In the genomic region with DNA sequence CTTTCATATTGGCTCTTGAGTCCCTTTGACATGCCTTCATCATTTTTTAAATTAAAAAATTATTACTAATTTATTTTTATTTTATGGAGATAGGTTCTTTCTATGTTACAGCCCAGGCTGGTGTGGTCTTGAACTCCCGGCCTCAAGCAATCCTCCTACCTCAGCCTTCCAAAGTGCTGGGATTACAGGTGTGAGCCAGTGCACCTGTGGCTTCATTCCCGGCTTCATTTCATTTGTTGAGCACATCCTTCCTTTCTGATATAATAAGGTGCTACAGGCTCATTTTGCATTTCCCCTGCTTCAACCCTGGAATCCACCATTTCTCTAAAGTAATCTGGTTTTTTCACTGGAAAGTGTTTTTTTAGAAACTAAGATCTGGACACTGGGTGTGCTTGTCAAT, we compare ENCODE assay signal across 8 cellular contexts. TPM values are rescaled to one million over a fixed set of nuclear protein-coding genes. Genes with fewer than 3 reads are reported as not detected.
"Had no signal": no experiment of that assay in that cellular context is flagged by ENCODE, and none has a peak within 500 bp of the region (broad histone marks: within the 10 kb centered on the region; RNA-seq: fewer than 3 reads in every experiment).

No MANE protein-coding gene starts in this region.

RNA-seq across cellular contexts. Expression of a gene that starts 23.8 kb away (rescaled TPM):
- total RNA-seq: OCI-LY7, PC-3, PC-9, Peyer's patch, RPMI7951, SJCRH30, SJSA1, SK-MEL-5 had no signal
